Comparison of ENCODE assay signal across 8 cellular contexts in genomic region chr10:29392376-29393021, GRCh38.
DNase-seq lines count a peak whose midpoint lies in the region; ATAC-seq, FAIRE-seq and TF ChIP-seq lines count a peak whose summit lies in the region.

No MANE protein-coding gene starts in this region.

- peak; percentile 93 for TF ChIP-seq CTCF in LNCAP (IDR thresholded peaks at IDR 0.05)
- TF ChIP-seq CTCF in fibroblast of pulmonary artery (IDR thresholded peaks at IDR 0.05; ENCODE audit: low read length, missing control alignments), result peak; percentile 93
- peak; percentile 90 for TF ChIP-seq CTCF in osteoblast (IDR thresholded peaks at IDR 0.05; ENCODE audit: extremely low read depth, low read depth, low read length)

- FAIRE-seq in GM19239 (lab: Jason Lieb, UNC) (peak; percentile 83), TTC549 (lab: Jason Lieb, UNC) (peak; percentile 99)

- no peaks in the 10 kb centered on the region for H3K9me3 ChIP-seq in osteoblast (ENCODE audit: low read depth, low read length)
- H3K9me3 ChIP-seq in aorta (ENCODE audit: control insufficient read depth, low read length), result no peaks in the 10 kb centered on the region

- no peak overlapping the region for H3K4me2 ChIP-seq in osteoblast (ENCODE audit: insufficient read depth, low read length)

- H3K27me3 ChIP-seq in osteoblast (ENCODE audit: insufficient read depth, low read length), result peaks cover 27% of the 10 kb centered on the region
- H3K27me3 ChIP-seq in aorta (ENCODE audit: control insufficient read depth in 1 of 2, insufficient read depth in 2 of 2, low read length in 1 of 2), result no peaks in the 10 kb centered on the region

- H4K20me1 ChIP-seq in osteoblast (ENCODE audit: insufficient read depth, low read length), result no peaks in the 10 kb centered on the region

- peak; percentile 32 for DNase-seq in COR-L47 (lab: John Stamatoyannopoulos, UW)
- DNase-seq in GM19239 (ENCODE audit: insufficient read length, low spot score), result no peak
- DNase-seq in fibroblast of pulmonary artery (ENCODE audit: low read depth), result peak; percentile 55
- DNase-seq in osteoblast (ENCODE audit: insufficient read length, low spot score, missing footprints), result peak; percentile 83
- no peak for DNase-seq in aorta
- no peak for DNase-seq in GDM1 (lab: John Stamatoyannopoulos, UW)

- no peaks in the 10 kb centered on the region for H3K4me1 ChIP-seq in osteoblast (ENCODE audit: insufficient read depth, low read length)
- no peaks in the 10 kb centered on the region for H3K4me1 ChIP-seq in aorta (ENCODE audit: control insufficient read depth in 1 of 2, insufficient read depth in 2 of 2, low read length in 2 of 2)

- H3K36me3 ChIP-seq in osteoblast (ENCODE audit: insufficient read depth, low read length) (no peaks in the 10 kb centered on the region), aorta (ENCODE audit: control insufficient read depth in 1 of 2, insufficient read depth in 2 of 2, low read length in 1 of 2) (no peaks in the 10 kb centered on the region)

- H3K4me3 ChIP-seq in fibroblast of pulmonary artery (replicated peaks; ENCODE audit: low read depth, low read length), result no peak overlapping the region
- H3K4me3 ChIP-seq in osteoblast (ENCODE audit: insufficient read depth, low read length), result no peak overlapping the region
- no peak overlapping the region for H3K4me3 ChIP-seq in aorta (ENCODE audit: low read length in 2 of 2)

- no peak overlapping the region for H2AFZ ChIP-seq in osteoblast (ENCODE audit: low read length)

- no peaks in the 10 kb centered on the region for H3K79me2 ChIP-seq in osteoblast (ENCODE audit: insufficient read depth, low read length)

- H3K27ac ChIP-seq in osteoblast (ENCODE audit: low read depth, low read length), result no peak overlapping the region
- no peak overlapping the region for H3K27ac ChIP-seq in aorta (ENCODE audit: low read depth in 1 of 2, low read length in 2 of 2)

- WGBS in aorta, 2 donors, result 37 to 44% methylated on average over 4 of the region's 4 CpGs

- intact Hi-C loops in aorta (cut with DNase I), result loop anchor here in 1 of 2 donors (5.0 kb wide), 1 partner anchor 55 kb away; no protein-coding TSS in a partner anchor

- ATAC-seq in aorta (ENCODE audit: low FRiP score), result no peak

Comparison
In these comparisons a context has a peak if more than half of its experiments do, and no peak if none do; other contexts are left out.
1. DNase-seq: peak in COR-L47 (single experiment), fibroblast of pulmonary artery (single experiment) and osteoblast (single experiment); none in GM19239 (single experiment), aorta (0 of 2) and GDM1 (single experiment).
2. Peak in every context shown above with its lines, with median percentiles within 50 percentile points of each other: CTCF ChIP-seq.